In genomic region chr15:76196286-76196948, GRCh38 we compare ENCODE assay signal across 1 cellular context.
A peak's percentile ranks its signal among the peaks of the same experiment; 100 is the strongest.
TF ChIP-seq lines count a peak whose summit lies in the region.

No MANE protein-coding gene starts in this region.

TF ChIP-seq in HepG2, 621 proteins besides CTCF, POLR2A, EP300 and RAD21 (continued from another document):
- TF ChIP-seq, protein P1, sequence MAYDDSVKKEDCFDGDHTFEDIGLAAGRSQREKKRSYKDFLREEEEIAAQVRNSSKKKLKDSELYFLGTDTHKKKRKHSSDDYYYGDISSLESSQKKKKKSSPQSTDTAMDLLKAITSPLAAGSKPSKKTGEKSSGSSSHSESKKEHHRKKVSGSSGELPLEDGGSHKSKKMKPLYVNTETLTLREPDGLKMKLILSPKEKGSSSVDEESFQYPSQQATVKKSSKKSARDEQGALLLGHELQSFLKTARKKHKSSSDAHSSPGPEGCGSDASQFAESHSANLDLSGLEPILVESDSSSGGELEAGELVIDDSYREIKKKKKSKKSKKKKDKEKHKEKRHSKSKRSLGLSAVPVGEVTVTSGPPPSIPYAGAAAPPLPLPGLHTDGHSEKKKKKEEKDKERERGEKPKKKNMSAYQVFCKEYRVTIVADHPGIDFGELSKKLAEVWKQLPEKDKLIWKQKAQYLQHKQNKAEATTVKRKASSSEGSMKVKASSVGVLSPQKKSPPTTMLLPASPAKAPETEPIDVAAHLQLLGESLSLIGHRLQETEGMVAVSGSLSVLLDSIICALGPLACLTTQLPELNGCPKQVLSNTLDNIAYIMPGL (CRISPR knock-in tag; IDR thresholded peaks at IDR 0.05; ENCODE audit: borderline replicate concordance in 1 of 2, low read depth in 1 of 2): peak; percentile 58 to 66; a peak in 1 of 4 replicates
- TF ChIP-seq ZFYVE20 (CRISPR knock-in tag; IDR thresholded peaks at IDR 0.05; ENCODE audit: borderline replicate concordance, low read depth): no peak
- TF ChIP-seq HNF1B (CRISPR knock-in tag; IDR thresholded peaks at IDR 0.05): peak; percentile 28; the same call in 1 of the 2 replicates
- peak; percentile 47 for TF ChIP-seq SKI (IDR thresholded peaks at IDR 0.05; ENCODE audit: partially characterized antibody)
- peak; percentile 48; the same call in 1 of the 2 replicates for TF ChIP-seq FOXA3 (CRISPR knock-in tag; IDR thresholded peaks at IDR 0.05)
- peak; percentile 32; the same call in 1 of the 2 replicates for TF ChIP-seq ZNF12 (CRISPR knock-in tag; IDR thresholded peaks at IDR 0.05)
- TF ChIP-seq ARNTL (CRISPR knock-in tag; IDR thresholded peaks at IDR 0.05): peak; percentile 28; the same call in 1 of the 2 replicates
- TF ChIP-seq DPF2 (CRISPR knock-in tag; IDR thresholded peaks at IDR 0.05; ENCODE audit: borderline replicate concordance, low read depth): 0 out of 2 replicates have a peak, but pooled peaks have one; percentile 30
- peak; percentile 73 for TF ChIP-seq RARA (CRISPR knock-in tag; IDR thresholded peaks at IDR 0.05)
- TF ChIP-seq ZNF891 (CRISPR knock-in tag; IDR thresholded peaks at IDR 0.05): 0 out of 2 replicates have a peak, but pooled peaks have one; percentile 23
- TF ChIP-seq TARDBP (CRISPR knock-in tag; IDR thresholded peaks at IDR 0.05): peak; percentile 46; the same call in 1 of the 2 replicates
- no peak for TF ChIP-seq SRSF4 (IDR thresholded peaks at IDR 0.05; ENCODE audit: low read depth, low read length, poor library complexity, severe bottlenecking)
- peak; percentile 69 for TF ChIP-seq SALL1 (CRISPR knock-in tag; IDR thresholded peaks at IDR 0.05)
- TF ChIP-seq TCF7L2 (IDR thresholded peaks at IDR 0.05; ENCODE audit: low read depth, low read length): no peak
- peak; percentile 78 for TF ChIP-seq ELF3 (CRISPR knock-in tag; IDR thresholded peaks at IDR 0.05)
- TF ChIP-seq MEIS2 (CRISPR knock-in tag; IDR thresholded peaks at IDR 0.05): 0 out of 2 replicates have a peak, but pooled peaks have one; percentile 43
- TF ChIP-seq, protein P2, sequence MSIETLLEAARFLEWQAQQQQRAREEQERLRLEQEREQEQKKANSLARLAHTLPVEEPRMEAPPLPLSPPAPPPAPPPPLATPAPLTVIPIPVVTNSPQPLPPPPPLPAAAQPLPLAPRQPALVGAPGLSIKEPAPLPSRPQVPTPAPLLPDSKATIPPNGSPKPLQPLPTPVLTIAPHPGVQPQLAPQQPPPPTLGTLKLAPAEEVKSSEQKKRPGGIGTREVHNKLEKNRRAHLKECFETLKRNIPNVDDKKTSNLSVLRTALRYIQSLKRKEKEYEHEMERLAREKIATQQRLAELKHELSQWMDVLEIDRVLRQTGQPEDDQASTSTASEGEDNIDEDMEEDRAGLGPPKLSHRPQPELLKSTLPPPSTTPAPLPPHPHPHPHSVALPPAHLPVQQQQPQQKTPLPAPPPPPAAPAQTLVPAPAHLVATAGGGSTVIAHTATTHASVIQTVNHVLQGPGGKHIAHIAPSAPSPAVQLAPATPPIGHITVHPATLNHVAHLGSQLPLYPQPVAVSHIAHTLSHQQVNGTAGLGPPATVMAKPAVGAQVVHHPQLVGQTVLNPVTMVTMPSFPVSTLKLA (IDR thresholded peaks at IDR 0.05): peak; percentile 26; the same call in 1 of the 2 replicates
- no peak for TF ChIP-seq NONO (IDR thresholded peaks at IDR 0.05)
- no peak for TF ChIP-seq NONO (CRISPR knock-in tag; conservative IDR thresholded peaks at IDR 0.05)
- TF ChIP-seq ZNF580 (CRISPR knock-in tag; IDR thresholded peaks at IDR 0.05; ENCODE audit: borderline replicate concordance, low read depth): 0 out of 2 replicates have a peak, but pooled peaks have one; percentile 45
- peak; percentile 55; the same call in 1 of the 2 replicates for TF ChIP-seq SP5 (CRISPR knock-in tag; IDR thresholded peaks at IDR 0.05; ENCODE audit: borderline replicate concordance, low read depth)
- TF ChIP-seq NRL (CRISPR knock-in tag; IDR thresholded peaks at IDR 0.05; ENCODE audit: borderline replicate concordance): no peak
- 0 out of 2 replicates have a peak, but pooled peaks have one; percentile 17 for TF ChIP-seq ETV6 (CRISPR knock-in tag; conservative IDR thresholded peaks at IDR 0.05)
- TF ChIP-seq ZSCAN9 (CRISPR knock-in tag; IDR thresholded peaks at IDR 0.05; ENCODE audit: borderline replicate concordance): peak; percentile 92
- TF ChIP-seq RBAK (CRISPR knock-in tag; IDR thresholded peaks at IDR 0.05): 0 out of 2 replicates have a peak, but pooled peaks have one; percentile 19
- 0 out of 2 replicates have a peak, but pooled peaks have one; percentile 56 for TF ChIP-seq HES4 (CRISPR knock-in tag; IDR thresholded peaks at IDR 0.05; ENCODE audit: borderline replicate concordance)
- TF ChIP-seq, protein P3, sequence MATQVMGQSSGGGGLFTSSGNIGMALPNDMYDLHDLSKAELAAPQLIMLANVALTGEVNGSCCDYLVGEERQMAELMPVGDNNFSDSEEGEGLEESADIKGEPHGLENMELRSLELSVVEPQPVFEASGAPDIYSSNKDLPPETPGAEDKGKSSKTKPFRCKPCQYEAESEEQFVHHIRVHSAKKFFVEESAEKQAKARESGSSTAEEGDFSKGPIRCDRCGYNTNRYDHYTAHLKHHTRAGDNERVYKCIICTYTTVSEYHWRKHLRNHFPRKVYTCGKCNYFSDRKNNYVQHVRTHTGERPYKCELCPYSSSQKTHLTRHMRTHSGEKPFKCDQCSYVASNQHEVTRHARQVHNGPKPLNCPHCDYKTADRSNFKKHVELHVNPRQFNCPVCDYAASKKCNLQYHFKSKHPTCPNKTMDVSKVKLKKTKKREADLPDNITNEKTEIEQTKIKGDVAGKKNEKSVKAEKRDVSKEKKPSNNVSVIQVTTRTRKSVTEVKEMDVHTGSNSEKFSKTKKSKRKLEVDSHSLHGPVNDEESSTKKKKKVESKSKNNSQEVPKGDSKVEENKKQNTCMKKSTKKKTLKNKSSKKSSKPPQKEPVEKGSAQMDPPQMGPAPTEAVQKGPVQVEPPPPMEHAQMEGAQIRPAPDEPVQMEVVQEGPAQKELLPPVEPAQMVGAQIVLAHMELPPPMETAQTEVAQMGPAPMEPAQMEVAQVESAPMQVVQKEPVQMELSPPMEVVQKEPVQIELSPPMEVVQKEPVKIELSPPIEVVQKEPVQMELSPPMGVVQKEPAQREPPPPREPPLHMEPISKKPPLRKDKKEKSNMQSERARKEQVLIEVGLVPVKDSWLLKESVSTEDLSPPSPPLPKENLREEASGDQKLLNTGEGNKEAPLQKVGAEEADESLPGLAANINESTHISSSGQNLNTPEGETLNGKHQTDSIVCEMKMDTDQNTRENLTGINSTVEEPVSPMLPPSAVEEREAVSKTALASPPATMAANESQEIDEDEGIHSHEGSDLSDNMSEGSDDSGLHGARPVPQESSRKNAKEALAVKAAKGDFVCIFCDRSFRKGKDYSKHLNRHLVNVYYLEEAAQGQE (IDR thresholded peaks at IDR 0.05; ENCODE audit: borderline replicate concordance in 1 of 2, low read depth in 1 of 2, low read length in 2 of 2): no peak
- 0 out of 2 replicates have a peak, but pooled peaks have one; percentile 38 for TF ChIP-seq ZNF337 (CRISPR knock-in tag; IDR thresholded peaks at IDR 0.05; ENCODE audit: borderline replicate concordance, low read depth)
- TF ChIP-seq, protein P4, sequence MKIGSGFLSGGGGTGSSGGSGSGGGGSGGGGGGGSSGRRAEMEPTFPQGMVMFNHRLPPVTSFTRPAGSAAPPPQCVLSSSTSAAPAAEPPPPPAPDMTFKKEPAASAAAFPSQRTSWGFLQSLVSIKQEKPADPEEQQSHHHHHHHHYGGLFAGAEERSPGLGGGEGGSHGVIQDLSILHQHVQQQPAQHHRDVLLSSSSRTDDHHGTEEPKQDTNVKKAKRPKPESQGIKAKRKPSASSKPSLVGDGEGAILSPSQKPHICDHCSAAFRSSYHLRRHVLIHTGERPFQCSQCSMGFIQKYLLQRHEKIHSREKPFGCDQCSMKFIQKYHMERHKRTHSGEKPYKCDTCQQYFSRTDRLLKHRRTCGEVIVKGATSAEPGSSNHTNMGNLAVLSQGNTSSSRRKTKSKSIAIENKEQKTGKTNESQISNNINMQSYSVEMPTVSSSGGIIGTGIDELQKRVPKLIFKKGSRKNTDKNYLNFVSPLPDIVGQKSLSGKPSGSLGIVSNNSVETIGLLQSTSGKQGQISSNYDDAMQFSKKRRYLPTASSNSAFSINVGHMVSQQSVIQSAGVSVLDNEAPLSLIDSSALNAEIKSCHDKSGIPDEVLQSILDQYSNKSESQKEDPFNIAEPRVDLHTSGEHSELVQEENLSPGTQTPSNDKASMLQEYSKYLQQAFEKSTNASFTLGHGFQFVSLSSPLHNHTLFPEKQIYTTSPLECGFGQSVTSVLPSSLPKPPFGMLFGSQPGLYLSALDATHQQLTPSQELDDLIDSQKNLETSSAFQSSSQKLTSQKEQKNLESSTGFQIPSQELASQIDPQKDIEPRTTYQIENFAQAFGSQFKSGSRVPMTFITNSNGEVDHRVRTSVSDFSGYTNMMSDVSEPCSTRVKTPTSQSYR (CRISPR knock-in tag; IDR thresholded peaks at IDR 0.05; ENCODE audit: borderline replicate concordance): peak; percentile 92
- peak; percentile 84 for TF ChIP-seq ZFX (CRISPR knock-in tag; IDR thresholded peaks at IDR 0.05; ENCODE audit: low read depth)
- peak; percentile 27; the same call in 1 of the 2 replicates for TF ChIP-seq ZNF614 (CRISPR knock-in tag; IDR thresholded peaks at IDR 0.05; ENCODE audit: borderline replicate concordance)
- 0 out of 2 replicates have a peak, but pooled peaks have one; percentile 58 for TF ChIP-seq HIVEP1 (CRISPR knock-in tag; IDR thresholded peaks at IDR 0.05)
- peak; percentile 70 for TF ChIP-seq THAP11 (CRISPR knock-in tag; IDR thresholded peaks at IDR 0.05)
